Comparison of ENCODE assay signal across 6 cellular contexts in the genomic region with DNA sequence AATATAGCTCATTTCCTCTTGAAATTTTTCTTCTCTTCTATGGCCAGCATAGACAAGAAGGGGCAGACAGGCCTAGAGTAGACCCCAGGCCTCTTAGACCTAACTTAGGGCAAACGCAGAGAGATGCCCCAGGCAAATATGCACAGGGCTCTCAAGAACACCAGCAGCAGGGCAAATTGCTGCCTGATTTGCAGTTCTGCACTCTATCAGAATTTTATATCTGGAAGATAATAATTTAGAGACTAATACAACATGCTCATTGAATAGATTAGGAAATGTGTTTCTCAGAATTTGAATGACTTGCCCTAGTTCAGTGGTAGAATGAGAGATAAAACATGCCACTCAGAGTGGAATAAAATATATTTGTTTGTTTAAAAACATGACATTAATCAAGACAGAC.
"Had no signal": no experiment of that assay in that cellular context is flagged by ENCODE, and none has a peak within 500 bp of the region (broad histone marks: within the 10 kb centered on the region; RNA-seq: fewer than 3 reads in every experiment).

No MANE protein-coding gene starts in this region.

- H2AFZ ChIP-seq: GM23248 had no signal

- H3K4me3 Mint-ChIP-seq: H9 had no signal

- H3K27ac ChIP-seq: GM23248 had no signal

- DNase-seq: GM23248, H9, HCEC 1CT, IMR-90, KG1 had no signal

- H3K9me3 Mint-ChIP-seq: H9 had no signal

- ATAC-seq: K562 had no signal

- H3K4me3 ChIP-seq: GM23248, K562 had no signal
